15 cellular contexts compared by ENCODE assay signal in the genomic region with DNA sequence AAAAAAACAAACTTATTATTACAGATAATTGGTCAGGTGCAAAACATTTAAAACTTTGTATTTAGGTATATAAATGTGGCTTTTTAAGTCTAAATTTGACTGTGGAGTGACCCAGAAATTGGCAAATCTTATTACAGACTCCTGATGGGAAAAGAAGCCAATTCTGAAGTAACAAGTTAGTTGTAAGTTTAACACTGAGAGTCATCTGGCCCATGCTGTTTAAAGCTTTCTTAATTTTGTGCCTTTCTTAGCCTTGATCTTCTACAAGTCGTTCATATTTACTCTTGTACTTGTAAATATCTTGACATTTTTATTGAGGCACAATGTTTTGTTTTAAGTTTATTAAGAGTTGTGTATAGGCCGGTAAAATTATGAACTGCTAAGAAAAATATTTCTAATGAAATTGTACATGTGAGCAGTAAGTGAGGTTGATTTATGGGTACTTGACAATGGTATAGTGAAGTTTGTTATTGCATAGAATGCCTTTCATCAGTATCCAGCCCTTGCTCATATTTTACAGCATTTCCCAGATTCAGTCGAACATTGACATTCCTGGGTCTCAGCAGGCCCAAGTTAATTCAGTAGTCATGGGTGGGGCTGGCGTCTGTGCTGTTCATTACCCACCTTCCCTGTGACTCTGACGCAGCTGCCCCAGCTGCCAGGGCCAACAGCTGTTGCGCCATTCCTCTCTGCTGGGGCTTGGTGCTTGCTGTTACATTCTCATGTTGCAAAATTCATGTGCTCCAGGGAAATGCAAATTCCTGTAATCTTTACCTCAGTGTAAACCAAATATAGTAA.
A peak's percentile ranks its signal among the peaks of the same experiment; 100 is the strongest.
DNase-seq lines count a peak whose midpoint lies in the region; ATAC-seq and TF ChIP-seq lines count a peak whose summit lies in the region.
"Had no signal": no experiment of that assay in that cellular context is flagged by ENCODE, and none has a peak within 500 bp of the region (broad histone marks: within the 10 kb centered on the region; RNA-seq: fewer than 3 reads in every experiment).

No MANE protein-coding gene starts in this region.

- no peak overlapping the region for H3K27ac Mint-ChIP-seq in activated naive CD4-positive, alpha-beta T cell treated with anti-CD3 and anti-CD28 coated beads for 36 hours
- H3K27ac Mint-ChIP-seq in CD14-positive monocyte: no peak overlapping the region
- H3K27ac Mint-ChIP-seq: memory B cell had no signal

- peak; percentile 61 for ATAC-seq in foreskin keratinocyte

- peaks cover 11% of the 10 kb centered on the region for H3K4me1 Mint-ChIP-seq in activated naive CD4-positive, alpha-beta T cell treated with anti-CD3 and anti-CD28 coated beads for 36 hours (ENCODE audit: low read depth)
- peaks cover 4% of the 10 kb centered on the region for H3K4me1 Mint-ChIP-seq in CD14-positive monocyte

- no peak for TF ChIP-seq CTCF in RWPE1 (conservative IDR thresholded peaks at IDR 0.05; ENCODE audit: low read depth)
- TF ChIP-seq CTCF in foreskin keratinocyte (conservative IDR thresholded peaks at IDR 0.05): no peak
- TF ChIP-seq CTCF in CD14-positive monocyte (IDR thresholded peaks at IDR 0.05): no peak

- intact Hi-C loops in activated naive CD4-positive, alpha-beta T cell treated with anti-CD3 and anti-CD28 coated beads for 36 hours (cut with micrococcal nuclease): no loop called here
- intact Hi-C loops in CD14-positive monocyte (cut with micrococcal nuclease): no loop called here

- H3K27ac ChIP-seq in RWPE1 (peak overlapping the region; percentile 60), foreskin keratinocyte (no peak overlapping the region)
- H3K27ac ChIP-seq: adrenal gland, dorsolateral prefrontal cortex had no signal

- peaks cover 35% of the 10 kb centered on the region for H3K36me3 Mint-ChIP-seq in activated naive CD4-positive, alpha-beta T cell treated with anti-CD3 and anti-CD28 coated beads for 36 hours (ENCODE audit: low read depth)
- peaks cover 49 to 72% of the 10 kb centered on the region in 2 donors for H3K36me3 Mint-ChIP-seq in CD14-positive monocyte

- CTCF ChIA-PET in RWPE1 (lab: Yijun Ruan, JAX): interaction anchor here (0.6 to 0.7 kb wide), 2 partner anchors 21 to 56 kb away, joined by 3 read pairs; no protein-coding TSS in a partner anchor
- CTCF ChIA-PET in activated naive CD4-positive, alpha-beta T cell treated with anti-CD3 and anti-CD28 coated beads for 36 hours (lab: Charles Lee): interaction anchor here (0.7 to 1.2 kb wide), 2 partner anchors 22 to 39 kb away, joined by 3 read pairs; no protein-coding TSS in a partner anchor

- DNase-seq in GM03348 (ENCODE audit: low spot score) (peak; percentile 73), RWPE1 (ENCODE audit: low spot score) (no peak), foreskin keratinocyte (peak; percentile 39 to 61), skeletal muscle cell (ENCODE audit: low read depth) (peak; percentile 95), foreskin melanocyte (no peak), CD14-positive monocyte (ENCODE audit: low spot score) (no peak)
- DNase-seq in activated naive CD4-positive, alpha-beta T cell treated with anti-CD3 and anti-CD28 coated beads for 36 hours: no peak
- DNase-seq in stimulated activated CD4-positive, alpha-beta T cell treated with anti-CD3 and anti-CD28 coated beads, Interleukin-4, amount 100 ng/mL, for 24 hours: no peak
- DNase-seq: activated CD8-positive, alpha-beta memory T cell treated with anti-CD3 and anti-CD28 coated beads, Interleukin-2, amount 50 U/mL, for 4 hours; dorsolateral prefrontal cortex; NCI-H1048; posterior cingulate gyrus; substantia nigra had no signal

- H3K4me1 ChIP-seq in foreskin keratinocyte: no peaks in the 10 kb centered on the region
- H3K4me1 ChIP-seq: adrenal gland had no signal

- no peaks in the 10 kb centered on the region for H3K27me3 Mint-ChIP-seq in activated naive CD4-positive, alpha-beta T cell treated with anti-CD3 and anti-CD28 coated beads for 36 hours (ENCODE audit: low read depth)
- H3K27me3 Mint-ChIP-seq in CD14-positive monocyte (ENCODE audit: low read depth in 3 of 3): no peaks in the 10 kb centered on the region
- H3K27me3 Mint-ChIP-seq: memory B cell had no signal

- POLR2A ChIA-PET in RWPE1 (lab: Yijun Ruan, JAX; ENCODE audit: low non-redundant PET): no interaction called here

- no peaks in the 10 kb centered on the region for H3K27me3 ChIP-seq in foreskin keratinocyte
- H3K27me3 ChIP-seq: adrenal gland, dorsolateral prefrontal cortex had no signal

- H3K4me3 Mint-ChIP-seq in activated naive CD4-positive, alpha-beta T cell treated with anti-CD3 and anti-CD28 coated beads for 36 hours: no peak overlapping the region
- H3K4me3 Mint-ChIP-seq in CD14-positive monocyte: no peak overlapping the region
- H3K4me3 Mint-ChIP-seq: memory B cell had no signal

- no peak overlapping the region for H3K4me3 ChIP-seq in skeletal muscle cell (ENCODE audit: low read depth, low read length)
- H3K4me3 ChIP-seq: adrenal gland, dorsolateral prefrontal cortex had no signal

- peaks cover 2% of the 10 kb centered on the region for H3K9me3 Mint-ChIP-seq in activated naive CD4-positive, alpha-beta T cell treated with anti-CD3 and anti-CD28 coated beads for 36 hours
- H3K9me3 Mint-ChIP-seq in CD14-positive monocyte: peaks cover 0 to 8% (median 3%) of the 10 kb centered on the region in 7 donors

Comparison
In these comparisons a context has a peak if more than half of its experiments do, and no peak if none do; other contexts are left out.
1. DNase-seq: peak in GM03348 (single experiment), foreskin keratinocyte (2 of 2) and skeletal muscle cell (single experiment); none in RWPE1 (single experiment), activated naive CD4-positive, alpha-beta T cell treated with anti-CD3 and anti-CD28 coated beads for 36 hours (single experiment), stimulated activated CD4-positive, alpha-beta T cell treated with anti-CD3 and anti-CD28 coated beads, Interleukin-4, amount 100 ng/mL, for 24 hours (single experiment), foreskin melanocyte (single experiment) and CD14-positive monocyte (single experiment).